13 cellular contexts compared by ENCODE assay signal in the genomic region with DNA sequence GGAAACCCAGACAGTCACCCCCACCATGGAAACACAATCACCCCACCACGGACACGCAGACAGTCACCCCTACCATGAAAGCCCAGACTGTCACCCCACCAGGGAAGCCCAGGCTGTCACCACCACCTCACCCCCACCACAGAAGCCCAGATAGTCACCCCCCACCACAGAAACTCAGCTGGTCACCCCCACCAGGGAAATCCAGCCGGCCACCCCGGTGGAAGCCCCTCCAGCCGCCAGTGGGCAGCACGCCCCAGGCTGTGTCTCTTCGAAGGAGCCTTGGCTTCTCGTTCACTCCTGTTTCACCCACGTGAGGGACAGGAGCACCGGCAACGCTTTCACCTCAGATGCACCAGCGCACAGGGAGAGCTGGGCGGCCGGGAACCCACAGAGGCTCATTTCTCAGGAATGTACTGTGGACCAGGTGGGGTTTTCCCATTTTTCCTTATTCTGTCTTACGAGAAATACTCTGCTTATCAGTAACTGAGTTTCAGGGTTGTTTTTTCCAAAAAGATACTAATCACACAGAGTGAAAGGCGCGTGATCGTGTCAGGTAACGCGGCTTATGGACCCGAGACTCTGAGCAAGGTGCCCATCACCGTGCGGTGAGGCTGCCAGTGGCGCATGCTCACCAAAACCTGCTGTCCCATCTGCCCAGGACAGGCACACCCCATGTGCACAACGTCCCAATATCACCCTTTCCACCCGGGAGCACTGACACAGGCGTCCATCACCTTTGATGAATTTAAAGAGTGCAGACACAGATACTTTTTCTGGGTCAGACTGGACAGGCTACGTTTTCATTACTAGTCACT. TPM values are rescaled to one million over a fixed set of nuclear protein-coding genes. Genes with fewer than 3 reads are reported as not detected.
A peak's percentile ranks its signal among the peaks of the same experiment; 100 is the strongest.
DNase-seq lines count a peak whose midpoint lies in the region; ATAC-seq, FAIRE-seq and TF ChIP-seq lines count a peak whose summit lies in the region.
"Had no signal": no experiment of that assay in that cellular context is flagged by ENCODE, and none has a peak within 500 bp of the region (broad histone marks: within the 10 kb centered on the region; RNA-seq: fewer than 3 reads in every experiment).

No MANE protein-coding gene starts in this region.

- no peak overlapping the region for H3K4me3 ChIP-seq in kidney epithelial cell (ENCODE audit: low read depth, low read length)
- H3K4me3 ChIP-seq: adrenal gland, thyroid gland had no signal

- peaks cover 11% of the 10 kb centered on the region for H3K4me1 Mint-ChIP-seq in activated T-helper 17 cell treated with anti-CD3 and anti-CD28 coated beads, Interleukin-2, amount 50 U/mL, for 72 hours
- H3K4me1 Mint-ChIP-seq in stimulated activated naive B cell treated with anti-CD40 and anti-IgM and Interleukin-4, amounts not matched to agents 10 μg/mL and 1 μg/mL and 100 μg/mL, for 72 hours: peaks cover 43 to 56% of the 10 kb centered on the region in 2 donors

- peak overlapping the region; percentile 29 for H3K4me3 Mint-ChIP-seq in activated T-helper 17 cell treated with anti-CD3 and anti-CD28 coated beads, Interleukin-2, amount 50 U/mL, for 72 hours
- H3K4me3 Mint-ChIP-seq in stimulated activated naive B cell treated with anti-CD40 and anti-IgM and Interleukin-4, amounts not matched to agents 10 μg/mL and 1 μg/mL and 100 μg/mL, for 72 hours: peak overlapping the region; percentile 29 to 42

- no peaks in the 10 kb centered on the region for H3K27me3 ChIP-seq in kidney epithelial cell (ENCODE audit: control insufficient read depth, insufficient read depth, low read length)
- H3K27me3 ChIP-seq: adrenal gland, thyroid gland had no signal

- H3K27ac Mint-ChIP-seq in activated naive CD4-positive, alpha-beta T cell treated with anti-CD3 and anti-CD28 coated beads, Interleukin-2, amount 50 U/mL, for 72 hours: peak overlapping the region; percentile 22 to 38
- H3K27ac Mint-ChIP-seq in activated T-helper 17 cell treated with anti-CD3 and anti-CD28 coated beads, Interleukin-2, amount 50 U/mL, for 72 hours: peak overlapping the region; percentile 81
- peak overlapping the region; percentile 89 for H3K27ac Mint-ChIP-seq in stimulated activated naive B cell treated with anti-CD40 and anti-IgM and Interleukin-4, amounts not matched to agents 10 μg/mL and 1 μg/mL and 100 μg/mL, for 72 hours

- no peak for DNase-seq in activated naive CD4-positive, alpha-beta T cell treated with anti-CD3 and anti-CD28 coated beads, Interleukin-2, amount 50 U/mL, for 72 hours (ENCODE audit: low spot score in 2 of 2)
- DNase-seq in activated naive CD4-positive, alpha-beta T cell treated with anti-CD3 and anti-CD28 coated beads, Interleukin-2, amount 50 U/mL, for 16 hours: no peak
- DNase-seq in kidney epithelial cell (ENCODE audit: low read depth) (peak; percentile 32), NOMO-1 treated with DMSO at 0.1 percent for 48 hours (lab: John Stamatoyannopoulos, UW; ENCODE audit: unreplicated experiment) (no peak), GM19239 (ENCODE audit: insufficient read length, low spot score) (no peak)
- no peak for DNase-seq in stimulated activated naive B cell treated with anti-CD40 and anti-IgM and Interleukin-4, amounts not matched to agents 10 μg/mL and 1 μg/mL and 100 μg/mL, for 72 hours
- DNase-seq: mammary epithelial cell, MV-4-11, thyroid gland had no signal

- no peak for FAIRE-seq in GM19239 (lab: Jason Lieb, UNC)
- FAIRE-seq: HTR-8/SVneo had no signal

- peak; percentile 48 to 72 for ATAC-seq in activated naive CD4-positive, alpha-beta T cell treated with anti-CD3 and anti-CD28 coated beads, Interleukin-2, amount 50 U/mL, for 72 hours
- peak; percentile 60 for ATAC-seq in activated T-helper 17 cell treated with anti-CD3 and anti-CD28 coated beads, Interleukin-2, amount 50 U/mL, for 72 hours (replicated peaks)
- ATAC-seq in stimulated activated naive B cell treated with anti-CD40 and anti-IgM and Interleukin-4, amounts not matched to agents 10 μg/mL and 1 μg/mL and 100 μg/mL, for 72 hours (replicated peaks): no peak
- ATAC-seq in GM19324 (IDR thresholded peaks at IDR 0.05; ENCODE audit: low FRiP score, unreplicated experiment): no peak

- peaks cover 42 to 60% of the 10 kb centered on the region in 2 donors for H3K36me3 Mint-ChIP-seq in activated naive CD4-positive, alpha-beta T cell treated with anti-CD3 and anti-CD28 coated beads, Interleukin-2, amount 50 U/mL, for 72 hours
- H3K36me3 Mint-ChIP-seq in activated T-helper 17 cell treated with anti-CD3 and anti-CD28 coated beads, Interleukin-2, amount 50 U/mL, for 72 hours (ENCODE audit: low read depth): peaks cover 93% of the 10 kb centered on the region
- H3K36me3 Mint-ChIP-seq in stimulated activated naive B cell treated with anti-CD40 and anti-IgM and Interleukin-4, amounts not matched to agents 10 μg/mL and 1 μg/mL and 100 μg/mL, for 72 hours: peaks cover 61 to 77% of the 10 kb centered on the region in 2 donors

- no peaks in the 10 kb centered on the region for H3K27me3 Mint-ChIP-seq in activated T-helper 17 cell treated with anti-CD3 and anti-CD28 coated beads, Interleukin-2, amount 50 U/mL, for 72 hours
- H3K27me3 Mint-ChIP-seq in stimulated activated naive B cell treated with anti-CD40 and anti-IgM and Interleukin-4, amounts not matched to agents 10 μg/mL and 1 μg/mL and 100 μg/mL, for 72 hours: no peaks in the 10 kb centered on the region

- H3K9me3 Mint-ChIP-seq in activated naive CD4-positive, alpha-beta T cell treated with anti-CD3 and anti-CD28 coated beads, Interleukin-2, amount 50 U/mL, for 72 hours: peaks cover 0 to 4% of the 10 kb centered on the region in 2 donors
- no peaks in the 10 kb centered on the region for H3K9me3 Mint-ChIP-seq in activated T-helper 17 cell treated with anti-CD3 and anti-CD28 coated beads, Interleukin-2, amount 50 U/mL, for 72 hours
- H3K9me3 Mint-ChIP-seq in stimulated activated naive B cell treated with anti-CD40 and anti-IgM and Interleukin-4, amounts not matched to agents 10 μg/mL and 1 μg/mL and 100 μg/mL, for 72 hours: no peaks in the 10 kb centered on the region

- H3K36me3 ChIP-seq in kidney epithelial cell (ENCODE audit: control insufficient read depth, insufficient read depth, low read length): peaks cover 5% of the 10 kb centered on the region

- TF ChIP-seq CTCF in kidney epithelial cell (IDR thresholded peaks at IDR 0.05; ENCODE audit: insufficient read depth, low read length, poor library complexity, severe bottlenecking): no peak

RNA-seq across cellular contexts. Expression of a gene that starts 28.0 kb away (rescaled TPM):
- total RNA-seq in activated naive CD4-positive, alpha-beta T cell treated with anti-CD3 and anti-CD28 coated beads, Interleukin-2, amount 50 U/mL, for 72 hours: 10 to 100 TPM; 36.1 to 71.8 TPM
- 10 to 100 TPM; 44.2 to 93.4 TPM for total RNA-seq in activated T-helper 17 cell treated with anti-CD3 and anti-CD28 coated beads, Interleukin-2, amount 50 U/mL, for 72 hours
- total RNA-seq in kidney epithelial cell: 66.7 and 73.6 TPM in 2 replicates

RNA-seq across cellular contexts. Expression of a gene that starts 35.6 kb away (rescaled TPM):
- 10 to 100 TPM; 19.6 to 26.7 TPM for total RNA-seq in activated naive CD4-positive, alpha-beta T cell treated with anti-CD3 and anti-CD28 coated beads, Interleukin-2, amount 50 U/mL, for 72 hours
- 10 to 100 TPM; 13.3 to 24.0 TPM for total RNA-seq in activated T-helper 17 cell treated with anti-CD3 and anti-CD28 coated beads, Interleukin-2, amount 50 U/mL, for 72 hours
- 12.6 and 14.7 TPM in 2 replicates for total RNA-seq in kidney epithelial cell

Comparison
In these comparisons a context has a peak if more than half of its experiments do, and no peak if none do; other contexts are left out.
1. ATAC-seq: peak in activated naive CD4-positive, alpha-beta T cell treated with anti-CD3 and anti-CD28 coated beads, Interleukin-2, amount 50 U/mL, for 72 hours (2 of 2) and activated T-helper 17 cell treated with anti-CD3 and anti-CD28 coated beads, Interleukin-2, amount 50 U/mL, for 72 hours (single experiment); none in stimulated activated naive B cell treated with anti-CD40 and anti-IgM and Interleukin-4, amounts not matched to agents 10 μg/mL and 1 μg/mL and 100 μg/mL, for 72 hours (0 of 2) and GM19324 (single experiment).
2. H3K27ac Mint-ChIP-seq: peak in every context shown above with its lines; median percentile 89 in stimulated activated naive B cell treated with anti-CD40 and anti-IgM and Interleukin-4, amounts not matched to agents 10 μg/mL and 1 μg/mL and 100 μg/mL, for 72 hours; 81 in activated T-helper 17 cell treated with anti-CD3 and anti-CD28 coated beads, Interleukin-2, amount 50 U/mL, for 72 hours; 30 in activated naive CD4-positive, alpha-beta T cell treated with anti-CD3 and anti-CD28 coated beads, Interleukin-2, amount 50 U/mL, for 72 hours.